8 cellular contexts compared by ENCODE assay signal in the genomic region with DNA sequence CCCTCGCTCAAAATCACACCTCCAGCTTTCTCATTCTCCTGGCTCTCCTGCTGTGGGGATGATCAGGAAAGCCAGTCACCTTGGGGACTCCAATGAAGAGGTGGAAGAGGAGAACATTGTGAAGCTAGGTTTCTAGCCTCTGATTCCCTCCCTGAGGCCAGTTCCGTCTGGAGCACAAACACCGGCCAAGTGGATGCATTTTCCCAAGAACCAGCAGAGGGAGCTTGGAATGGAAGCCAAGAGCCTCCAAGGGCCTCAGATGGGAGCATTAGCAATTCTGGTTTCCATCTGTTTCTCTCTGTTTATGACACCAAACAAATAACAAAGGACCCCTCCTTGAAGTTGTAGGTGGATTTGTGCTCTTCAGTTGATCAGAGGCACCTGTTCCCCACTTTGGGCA. TPM values are rescaled to one million over a fixed set of nuclear protein-coding genes. Genes with fewer than 3 reads are reported as not detected.
DNase-seq lines count a peak whose midpoint lies in the region; ATAC-seq, FAIRE-seq and TF ChIP-seq lines count a peak whose summit lies in the region.

No MANE protein-coding gene starts in this region.

- TF ChIP-seq EP300 in HepG2 (IDR thresholded peaks at IDR 0.05; ENCODE audit: low read depth in 2 of 2, low read length in 2 of 2): no peak
- TF ChIP-seq EP300 in HepG2 (CRISPR knock-in tag; IDR thresholded peaks at IDR 0.05; ENCODE audit: borderline replicate concordance): no peak

- H4K91ac ChIP-seq in IMR-90 (ENCODE audit: insufficient read depth, low read depth, low read length): no peak overlapping the region

- H3K9me3 ChIP-seq in IMR-90 (ENCODE audit: control insufficient read depth, insufficient read depth, low read length): no peaks in the 10 kb centered on the region
- H3K9me3 ChIP-seq in HepG2 (ENCODE audit: low read length): no peaks in the 10 kb centered on the region

- H2BK5ac ChIP-seq in IMR-90 (ENCODE audit: low read depth, low read length, poor library complexity, severe bottlenecking): no peak overlapping the region

- DNase-seq in AG20443 (ENCODE audit: low spot score): peak; percentile 68
- DNase-seq in IMR-90: peak; percentile 3
- DNase-seq in brain microvascular endothelial cell: peak; percentile 65
- peak; percentile 18 for DNase-seq in HepG2 (ENCODE audit: low spot score)
- no peak for DNase-seq in posterior vena cava (ENCODE audit: low spot score)
- DNase-seq in NCI-H510A treated with DMSO at 0.1 percent for 48 hours (lab: John Stamatoyannopoulos, UW): no peak
- DNase-seq in LoVo (ENCODE audit: low spot score): no peak

- no peak overlapping the region for H2BK120ac ChIP-seq in IMR-90 (ENCODE audit: low read depth, low read length)

- no peak overlapping the region for H2AK9ac ChIP-seq in IMR-90 (replicated peaks; ENCODE audit: low read depth, low read length, poor library complexity)

- no peak overlapping the region for H3K14ac ChIP-seq in IMR-90 (replicated peaks; ENCODE audit: low read depth, low read length)

- H4K5ac ChIP-seq in IMR-90 (ENCODE audit: low read depth, low read length): no peak overlapping the region

- TF ChIP-seq CTCF in IMR-90 (conservative IDR thresholded peaks at IDR 0.05; ENCODE audit: low read depth, low read length) (peak; percentile 19; the same call in 1 of the 2 replicates), brain microvascular endothelial cell (IDR thresholded peaks at IDR 0.05; ENCODE audit: low read depth, low read length, missing control alignments) (peak; percentile 92), HepG2 (CRISPR knock-in tag; IDR thresholded peaks at IDR 0.05) (peak; percentile 55)

- H4K20me1 ChIP-seq in IMR-90 (ENCODE audit: insufficient read depth, low read length) (no peaks in the 10 kb centered on the region), HepG2 (ENCODE audit: insufficient read depth, low read length) (no peaks in the 10 kb centered on the region)

- in situ Hi-C loops in IMR-90 (cut with MboI; ENCODE audit: low sequenced_read_pairs) (no loop called here), brain microvascular endothelial cell (cut with HindIII; ENCODE audit: low pct_ligation_motif_present, low sequenced_read_pairs) (no loop called here), HepG2 (cut with HindIII; ENCODE audit: extremely low pct_ligation_motif_present, low pct_unique_long_range_greater_than_20kb) (no loop called here)

- BruUV-seq in IMR-90 (replicated peaks; lab: Mats Ljungman, UMichigan): no TSS peak
- BruUV-seq in HepG2 (replicated peaks; lab: Mats Ljungman, UMichigan): no TSS peak

- no peaks in the 10 kb centered on the region for H3K36me3 ChIP-seq in IMR-90 (ENCODE audit: control insufficient read depth, insufficient read depth, low read length)
- no peaks in the 10 kb centered on the region for H3K36me3 ChIP-seq in brain microvascular endothelial cell (replicated peaks)
- no peaks in the 10 kb centered on the region for H3K36me3 ChIP-seq in HepG2 (replicated peaks in 1 of 2; ENCODE audit: control insufficient read depth in 1 of 2, insufficient read depth in 2 of 2, low read length in 2 of 2)

- FAIRE-seq in HepG2 (lab: Jason Lieb, UNC): peak; percentile 37

- POLR2A ChIA-PET in IMR-90 (lab: Charles Lee; ENCODE audit: unreplicated experiment) (no interaction called here), HepG2 (lab: Yijun Ruan, JAX) (no interaction called here)

- H3K23ac ChIP-seq in IMR-90 (ENCODE audit: low read depth, low read length): no peak overlapping the region

- H3K27ac ChIP-seq in IMR-90 (ENCODE audit: insufficient read depth, low read length) (no peak overlapping the region), brain microvascular endothelial cell (no peak overlapping the region), HepG2 (ENCODE audit: extremely low read length, insufficient read depth, low read length) (no peak overlapping the region)

- no peak overlapping the region for H2BK20ac ChIP-seq in IMR-90 (ENCODE audit: low read depth, low read length)

- no peak overlapping the region for H3K4ac ChIP-seq in IMR-90 (ENCODE audit: low read depth, low read length)

- H2BK15ac ChIP-seq in IMR-90 (ENCODE audit: low read depth, low read length): no peak overlapping the region

- dilution Hi-C loops in IMR-90 (cut with HindIII; ENCODE audit: low sequenced_read_pairs, unreplicated experiment): no loop called here

- H3K4me3 ChIP-seq in IMR-90 (ENCODE audit: insufficient read depth, low read depth, low read length) (no peak overlapping the region), brain microvascular endothelial cell (ENCODE audit: low read depth, low read length) (no peak overlapping the region), HepG2 (replicated peaks in 1 of 3; ENCODE audit: insufficient read depth in 1 of 3, low read depth in 2 of 3, low read length in 3 of 3) (no peak overlapping the region)

- CTCF ChIA-PET in IMR-90 (lab: Yijun Ruan, JAX) (interaction anchor here (0.6 kb wide), 1 partner anchor 67 kb away, joined by 3 read pairs; no protein-coding TSS in a partner anchor), HepG2 (lab: Yijun Ruan, JAX; ENCODE audit: low intra/inter-chr PET ratio, low total read pairs) (no interaction called here)

- no CpG with 5 or more reads among the region's 3 CpGs for WGBS in IMR-90 (ENCODE audit: extremely low coverage in 2 of 2, insufficient read length in 1 of 2), 2 experiments
- 50% methylated on average over 1 of the region's 3 CpGs for WGBS in HepG2 (ENCODE audit: low lambda C conversion rate)

- intact Hi-C loops in IMR-90 (cut with micrococcal nuclease) (no loop called here), HepG2 (cut with micrococcal nuclease; ENCODE audit: unreplicated experiment) (no loop called here), posterior vena cava (cut with DNase I) (no loop called here)

- no peaks in the 10 kb centered on the region for H3K4me1 ChIP-seq in IMR-90 (ENCODE audit: control insufficient read depth, insufficient read depth, low read length)
- H3K4me1 ChIP-seq in HepG2 (ENCODE audit: insufficient read depth, low read length): peaks cover 28% of the 10 kb centered on the region

- no peak overlapping the region for H2AK5ac ChIP-seq in IMR-90 (ENCODE audit: low read depth, low read length)

- TF ChIP-seq POLR2A in IMR-90 (IDR thresholded peaks at IDR 0.05; ENCODE audit: low read depth, low read length): no peak
- no peak for TF ChIP-seq POLR2A in HepG2 (IDR thresholded peaks at IDR 0.05; ENCODE audit: insufficient read depth in 1 of 2, low read depth in 2 of 2, low read length in 2 of 2)

- no peak for ATAC-seq in IMR-90 (ENCODE audit: low read depth)
- ATAC-seq in HepG2: peak; percentile 88
- no peak for ATAC-seq in HG02938 (IDR thresholded peaks at IDR 0.05; ENCODE audit: unreplicated experiment)

- TF ChIP-seq RAD21 in IMR-90 (IDR thresholded peaks at IDR 0.05; ENCODE audit: low read length): no peak
- TF ChIP-seq RAD21 in HepG2 (CRISPR knock-in tag; IDR thresholded peaks at IDR 0.05): no peak

- no peaks in the 10 kb centered on the region for H3K79me1 ChIP-seq in IMR-90 (ENCODE audit: low read depth in 1 of 2, low read length in 2 of 2)

- no peaks in the 10 kb centered on the region for H3K9me1 ChIP-seq in IMR-90 (ENCODE audit: insufficient read depth, low read length)

- no peak overlapping the region for H4K8ac ChIP-seq in IMR-90 (ENCODE audit: low read depth in 2 of 2, low read length in 2 of 2)

- H3K79me2 ChIP-seq in HepG2 (ENCODE audit: insufficient read depth, low read length): no peaks in the 10 kb centered on the region

- no peak overlapping the region for H3K56ac ChIP-seq in IMR-90 (ENCODE audit: extremely low read depth, insufficient read depth, low read length)

- H2AFZ ChIP-seq in IMR-90 (replicated peaks; ENCODE audit: low read length, poor library complexity): no peak overlapping the region
- no peak overlapping the region for H2AFZ ChIP-seq in HepG2 (ENCODE audit: low read length)

- H3K9ac ChIP-seq in IMR-90 (ENCODE audit: low read depth, low read length): no peak overlapping the region
- H3K9ac ChIP-seq in HepG2 (ENCODE audit: insufficient read depth, low read depth, low read length): no peak overlapping the region

- H3K4me2 ChIP-seq in IMR-90 (ENCODE audit: low read depth, low read length): no peak overlapping the region
- H3K4me2 ChIP-seq in HepG2 (ENCODE audit: low read depth, low read length): no peak overlapping the region

- H3K18ac ChIP-seq in IMR-90 (ENCODE audit: low read depth, low read length): no peak overlapping the region

- no peaks in the 10 kb centered on the region for H3K27me3 ChIP-seq in IMR-90 (ENCODE audit: control insufficient read depth, insufficient read depth, low read length)
- no peaks in the 10 kb centered on the region for H3K27me3 ChIP-seq in brain microvascular endothelial cell (replicated peaks)
- no peaks in the 10 kb centered on the region; a peak in 1 of 5 replicates for H3K27me3 ChIP-seq in HepG2 (ENCODE audit: control insufficient read depth in 1 of 2, insufficient read depth in 2 of 2, low read length in 2 of 2)

RNA-seq across cellular contexts. Expression of a gene that starts 40.6 kb away (rescaled TPM):
- total RNA-seq in IMR-90 (2012; rRNA removed): under 0.01 and 0.36 TPM in 2 replicates
- polyA plus RNA-seq in IMR-90 (2012; rRNA removed): 0.12 and 0.47 TPM in 2 replicates
- 0.19 and 0.42 TPM in 2 replicates for polyA plus RNA-seq in IMR-90 (2012; cell fraction: cytosol; rRNA removed)
- 0.23 and 0.34 TPM in 2 replicates for polyA plus RNA-seq in IMR-90 (2012; cell fraction: nucleus; rRNA removed; ENCODE audit: low replicate concordance)
- 6.1 TPM in 2 replicates for total RNA-seq in HepG2 (2016; rRNA removed; fragmentation: Illumina TruSeq; extraction: Trizol)
- 3.7 and 5.4 TPM in 2 replicates for total RNA-seq in HepG2 (2016; cell fraction: cytosol; rRNA removed; fragmentation: Illumina TruSeq; extraction: Trizol; ENCODE audit: low read depth)
- 5.3 and 6.5 TPM in 2 replicates for total RNA-seq in HepG2 (2016; cell fraction: insoluble cytoplasmic fraction; rRNA removed; fragmentation: Illumina TruSeq; extraction: Trizol)
- total RNA-seq in HepG2 (2016; cell fraction: membrane; rRNA removed; fragmentation: Illumina TruSeq; extraction: Trizol): 6.8 and 7.5 TPM in 2 replicates
- total RNA-seq in HepG2 (2016; cell fraction: nucleus; rRNA removed; fragmentation: Illumina TruSeq; extraction: Trizol): 8.3 and 8.5 TPM in 2 replicates
- polyA plus RNA-seq in HepG2 (2011; rRNA removed): 6.9 and 7.0 TPM in 2 replicates
- polyA plus RNA-seq in HepG2 (2011; cell fraction: cytosol; rRNA removed): 5.9 and 8.3 TPM in 2 replicates
- 6.3 and 7.2 TPM in 2 replicates for polyA plus RNA-seq in HepG2 (2011; cell fraction: nucleus; rRNA removed)
- 3.3 and 4.1 TPM in 2 replicates for polyA plus RNA-seq in HepG2 (2012)
- polyA plus RNA-seq in HepG2 (2016; cell fraction: cytosol; fragmentation: Illumina TruSeq; extraction: Trizol; ENCODE audit: low read depth): 4.1 and 4.8 TPM in 2 replicates
- polyA plus RNA-seq in HepG2 (2016; cell fraction: insoluble cytoplasmic fraction; fragmentation: Illumina TruSeq; extraction: Trizol; ENCODE audit: low read depth): 6.2 and 6.9 TPM in 2 replicates
- 4.8 and 6.5 TPM in 2 replicates for polyA plus RNA-seq in HepG2 (2016; cell fraction: membrane; fragmentation: Illumina TruSeq; extraction: Trizol; ENCODE audit: low read depth)
- polyA plus RNA-seq in HepG2 (2016; cell fraction: nucleus; fragmentation: Illumina TruSeq; extraction: Trizol; ENCODE audit: insufficient read depth, low read depth): 5.8 and 7.8 TPM in 2 replicates
- polyA minus RNA-seq in HepG2 (2011; rRNA and poly(A)+ RNA removed; ENCODE audit: low replicate concordance): 3.4 and 15.6 TPM in 2 replicates
- polyA minus RNA-seq in HepG2 (2011; cell fraction: cytosol; rRNA and poly(A)+ RNA removed): 2.8 and 4.8 TPM in 2 replicates
- 12.8 and 14.9 TPM in 2 replicates for polyA minus RNA-seq in HepG2 (2011; cell fraction: nucleus; rRNA and poly(A)+ RNA removed)
- 1 to 10 TPM; 4.3 to 4.9 TPM for total RNA-seq in posterior vena cava

Comparison
In these comparisons a context has a peak if more than half of its experiments do, and no peak if none do; other contexts are left out.
1. DNase-seq: peak in AG20443 (single experiment), IMR-90 (single experiment), brain microvascular endothelial cell (single experiment) and HepG2 (single experiment); none in posterior vena cava (single experiment), NCI-H510A treated with DMSO at 0.1 percent for 48 hours (single experiment) and LoVo (single experiment).
2. CTCF ChIP-seq: peak in every context shown above with its lines; median percentile 92 in brain microvascular endothelial cell; 55 in HepG2; 19 in IMR-90.